In genomic region chr10:45374451-45375052, GRCh38 we compare ENCODE assay signal across 9 cellular contexts. TPM values are rescaled to one million over a fixed set of nuclear protein-coding genes. Genes with fewer than 3 reads are reported as not detected.
DNase-seq lines count a peak whose midpoint lies in the region; ATAC-seq and TF ChIP-seq lines count a peak whose summit lies in the region.
"Had no signal": no experiment of that assay in that cellular context is flagged by ENCODE, and none has a peak within 500 bp of the region (broad histone marks: within the 10 kb centered on the region; RNA-seq: fewer than 3 reads in every experiment).

No MANE protein-coding gene starts in this region.

- H3K36me3 Mint-ChIP-seq in activated T-helper 17 cell treated with anti-CD3 and anti-CD28 coated beads, Interleukin-2, amount 50 U/mL, for 72 hours (ENCODE audit: low read depth) = no peaks in the 10 kb centered on the region

- no peak overlapping the region for H3K27ac Mint-ChIP-seq in activated T-helper 17 cell treated with anti-CD3 and anti-CD28 coated beads, Interleukin-2, amount 50 U/mL, for 72 hours

- WGBS in transverse colon (ENCODE audit: low coverage in 1 of 2), 2 donors = 24% methylated on average over 28 of the region's 38 CpGs; no CpG with 5 or more reads in 1 of the 2 donors

- intact Hi-C loops in left colon (cut with DNase I, micrococcal nuclease) = no loop called here
- intact Hi-C loops in transverse colon (cut with DNase I; ENCODE audit: low total_unique reads) = no loop called here

- TF ChIP-seq POLR2A in transverse colon (IDR thresholded peaks at IDR 0.05) = no peak

- H3K36me3 ChIP-seq in transverse colon = no peaks in the 10 kb centered on the region
- H3K36me3 ChIP-seq: SJSA1 had no signal

- ATAC-seq in activated T-helper 17 cell treated with anti-CD3 and anti-CD28 coated beads, Interleukin-2, amount 50 U/mL, for 72 hours (replicated peaks) = no peak
- peak; percentile 26 for ATAC-seq in left colon

- peak overlapping the region; percentile 87 for H3K4me3 Mint-ChIP-seq in activated T-helper 17 cell treated with anti-CD3 and anti-CD28 coated beads, Interleukin-2, amount 50 U/mL, for 72 hours

- peaks cover 8% of the 10 kb centered on the region for H3K4me1 Mint-ChIP-seq in activated T-helper 17 cell treated with anti-CD3 and anti-CD28 coated beads, Interleukin-2, amount 50 U/mL, for 72 hours

- H3K4me1 ChIP-seq in transverse colon = peaks cover 8 to 24% (median 17%) of the 10 kb centered on the region in 4 donors

- H3K27me3 Mint-ChIP-seq in activated T-helper 17 cell treated with anti-CD3 and anti-CD28 coated beads, Interleukin-2, amount 50 U/mL, for 72 hours = no peaks in the 10 kb centered on the region

- peaks cover 48% of the 10 kb centered on the region for H3K27me3 ChIP-seq in transverse colon

- no peaks in the 10 kb centered on the region for H3K9me3 Mint-ChIP-seq in activated T-helper 17 cell treated with anti-CD3 and anti-CD28 coated beads, Interleukin-2, amount 50 U/mL, for 72 hours

- H3K4me3 ChIP-seq in GM12864 (ENCODE audit: low read depth, low read length) (peak overlapping the region; percentile 85), HFF-Myc (replicated peaks; ENCODE audit: low read depth, low read length) (peak overlapping the region; percentile 15; the same call in 1 of the 2 replicates), transverse colon (peak overlapping the region; percentile 23 to 50 (median 38))
- H3K4me3 ChIP-seq: SJSA1 had no signal

- H3K27ac ChIP-seq in transverse colon = peak overlapping the region; percentile 15 to 65 (median 49)
- H3K27ac ChIP-seq: SJSA1 had no signal

- no peak for TF ChIP-seq EP300 in transverse colon (IDR thresholded peaks at IDR 0.05; ENCODE audit: low read depth)

- in situ Hi-C loops in transverse colon (cut with MboI; ENCODE audit: low pct_ligation_motif_present in 1 of 4, low pct_unique_long_range_greater_than_20kb in 1 of 4, low sequenced_read_pairs in 3 of 4) = no loop called here

- TF ChIP-seq CTCF in GM12864 (IDR thresholded peaks at IDR 0.05; ENCODE audit: low read depth, low read length, missing control alignments) (peak; percentile 3), HFF-Myc (IDR thresholded peaks at IDR 0.05; ENCODE audit: low read depth, low read length, missing control alignments) (no peak), transverse colon (IDR thresholded peaks at IDR 0.05) (no peak)

- DNase-seq in GM12864 (ENCODE audit: low read depth) = no peak
- DNase-seq in HFF-Myc (ENCODE audit: extremely low read depth, low read depth) = no peak
- DNase-seq in left colon = peak; percentile 34 to 50
- no peak for DNase-seq in transverse colon
- no peak for DNase-seq in mesenteric fat pad (ENCODE audit: low spot score)
- no peak for DNase-seq in RKO (ENCODE audit: low spot score)
- no peak for DNase-seq in SHP77 (lab: John Stamatoyannopoulos, UW)

- no peaks in the 10 kb centered on the region for H3K9me3 ChIP-seq in transverse colon
- H3K9me3 ChIP-seq: SJSA1 had no signal

RNA-seq across cellular contexts. Expression of gene ALOX5, which starts 0.5 kb away (rescaled TPM):
- total RNA-seq in activated T-helper 17 cell treated with anti-CD3 and anti-CD28 coated beads, Interleukin-2, amount 50 U/mL, for 72 hours = 1 to 10 TPM; 4.0 to 7.9 TPM
- total RNA-seq in left colon = 1 to 10 TPM; 8.3 to 9.3 TPM
- 10 to 100 TPM; 13.5 to 27.2 (median 21.1) TPM for total RNA-seq in transverse colon
- total RNA-seq in mesenteric fat pad = 36.8 TPM
- total RNA-seq: SJSA1 had no signal

RNA-seq across cellular contexts. Expression of gene OR13A1, which starts 59.1 kb away (rescaled TPM):
- not detected for total RNA-seq in activated T-helper 17 cell treated with anti-CD3 and anti-CD28 coated beads, Interleukin-2, amount 50 U/mL, for 72 hours
- not detected for total RNA-seq in left colon
- under 1 TPM in 1 of 4 donors, not detected in 3; 0.48 TPM for total RNA-seq in transverse colon
- total RNA-seq in mesenteric fat pad = not detected
- total RNA-seq: SJSA1 had no signal

Comparison
In these comparisons a context has a peak if more than half of its experiments do, and no peak if none do; other contexts are left out.
1. DNase-seq: peak in left colon (2 of 2); none in GM12864 (single experiment), HFF-Myc (single experiment), transverse colon (single experiment), mesenteric fat pad (single experiment), RKO (single experiment) and SHP77 (0 of 2).
2. H3K4me3 ChIP-seq: peak in every context shown above with its lines; median percentile 85 in GM12864; 38 in transverse colon; 15 in HFF-Myc.